Comparison of ENCODE assay signal across 8 cellular contexts in the genomic region with DNA sequence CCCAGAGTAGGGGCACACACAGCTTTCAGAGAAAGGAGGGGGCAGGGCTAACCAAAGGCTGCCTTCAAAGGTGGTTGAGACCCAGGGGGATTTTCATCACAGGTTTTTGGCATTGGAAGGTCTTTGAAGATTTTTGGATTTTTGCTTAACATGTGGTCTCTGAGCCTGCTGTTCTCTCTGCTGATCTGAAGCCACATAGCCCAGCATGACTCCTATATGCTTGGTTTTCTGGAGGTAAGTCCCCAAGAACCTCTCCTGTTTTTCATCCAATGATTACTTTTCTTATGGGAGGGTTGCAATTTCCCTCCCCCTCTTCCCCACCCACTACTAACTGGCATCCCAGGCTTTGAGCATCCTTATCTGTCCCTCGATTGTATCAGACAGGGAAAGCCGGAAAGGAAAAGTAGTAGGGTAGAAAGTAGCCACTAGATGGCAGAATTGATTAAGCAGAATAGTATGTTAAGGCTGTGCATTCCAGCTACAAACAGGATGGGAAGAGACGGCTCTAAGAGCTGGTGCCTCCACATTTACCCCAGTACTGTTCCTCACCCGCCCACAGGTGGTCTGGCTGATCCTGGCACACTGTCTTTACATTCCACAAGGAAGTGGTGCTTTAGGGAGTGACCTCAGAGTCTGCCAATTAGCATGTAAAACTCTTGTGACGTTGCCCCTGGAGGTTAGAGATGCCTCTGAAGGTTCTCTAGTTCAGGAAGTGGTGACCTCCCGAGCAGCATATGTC.
A peak's percentile ranks its signal among the peaks of the same experiment; 100 is the strongest.
DNase-seq lines count a peak whose midpoint lies in the region; ATAC-seq and TF ChIP-seq lines count a peak whose summit lies in the region.

No MANE protein-coding gene starts in this region.

- H3K4me3 ChIP-seq in fibroblast of villous mesenchyme (ENCODE audit: low read depth, low read length), result no peak overlapping the region

- no peak overlapping the region for H3K27ac Mint-ChIP-seq in WTC11

- TF ChIP-seq CTCF in WTC11 (IDR thresholded peaks at IDR 0.05), result peak; percentile 46; the same call in 1 of the 2 replicates
- peak; percentile 74 for TF ChIP-seq CTCF in fibroblast of villous mesenchyme (IDR thresholded peaks at IDR 0.05; ENCODE audit: insufficient read depth, low read depth, low read length)

- CTCF ChIA-PET in WTC11 (lab: Charles Lee), result interaction anchor here (0.5 to 3.2 kb wide), 24 partner anchors 8 to 1345 kb away, joined by 3 to 31 read pairs (median 4); no protein-coding TSS in a partner anchor

- no peaks in the 10 kb centered on the region for H3K36me3 Mint-ChIP-seq in WTC11

- DNase-seq in DMS 273 treated with DMSO at 0.1 percent for 48 hours (lab: John Stamatoyannopoulos, UW) (peak; percentile 47), NCI-H2029 (lab: John Stamatoyannopoulos, UW) (peak; percentile 41), WTC11 (ENCODE audit: low spot score) (peak; percentile 46), fibroblast of villous mesenchyme (ENCODE audit: low read depth) (peak; percentile 67), non-pigmented ciliary epithelial cell (ENCODE audit: low read depth) (peak; percentile 24), activated gamma-delta T cell (lab: John Stamatoyannopoulos, UW) (no peak)

- H3K9me3 Mint-ChIP-seq in WTC11, result no peaks in the 10 kb centered on the region

- ATAC-seq in GM19035 (IDR thresholded peaks at IDR 0.05; ENCODE audit: unreplicated experiment) (peak; percentile 88), HG03103 (IDR thresholded peaks at IDR 0.05; ENCODE audit: low read depth, unreplicated experiment) (peak; percentile 87), WTC11 (peak; percentile 99)

- peaks cover 12% of the 10 kb centered on the region for H3K4me1 Mint-ChIP-seq in WTC11

- POLR2A ChIA-PET in WTC11 (lab: Charles Lee), result interaction anchor here (0.6 kb wide), 1 partner anchor 245 kb away, joined by 3 read pairs; no protein-coding TSS in a partner anchor

- H3K27me3 Mint-ChIP-seq in WTC11 (ENCODE audit: low read depth), result no peaks in the 10 kb centered on the region

- H3K4me3 Mint-ChIP-seq in WTC11, result no peak overlapping the region

TF ChIP-seq in WTC11, 78 proteins besides CTCF, POLR2A, EP300 and RAD21:
- TF ChIP-seq GRHL2 (CRISPR knock-in tag; IDR thresholded peaks at IDR 0.05; ENCODE audit: insufficient replicate concordance, severe bottlenecking) (no peak), ZMAT4 (CRISPR knock-in tag; IDR thresholded peaks at IDR 0.05) (no peak), ZNF138 (CRISPR knock-in tag; conservative IDR thresholded peaks at IDR 0.05) (no peak), ZNF423 (CRISPR knock-in tag; IDR thresholded peaks at IDR 0.05) (no peak), E2F1 (CRISPR knock-in tag; IDR thresholded peaks at IDR 0.05) (no peak), USF2 (CRISPR knock-in tag; IDR thresholded peaks at IDR 0.05) (no peak)
- TF ChIP-seq, protein P1, sequence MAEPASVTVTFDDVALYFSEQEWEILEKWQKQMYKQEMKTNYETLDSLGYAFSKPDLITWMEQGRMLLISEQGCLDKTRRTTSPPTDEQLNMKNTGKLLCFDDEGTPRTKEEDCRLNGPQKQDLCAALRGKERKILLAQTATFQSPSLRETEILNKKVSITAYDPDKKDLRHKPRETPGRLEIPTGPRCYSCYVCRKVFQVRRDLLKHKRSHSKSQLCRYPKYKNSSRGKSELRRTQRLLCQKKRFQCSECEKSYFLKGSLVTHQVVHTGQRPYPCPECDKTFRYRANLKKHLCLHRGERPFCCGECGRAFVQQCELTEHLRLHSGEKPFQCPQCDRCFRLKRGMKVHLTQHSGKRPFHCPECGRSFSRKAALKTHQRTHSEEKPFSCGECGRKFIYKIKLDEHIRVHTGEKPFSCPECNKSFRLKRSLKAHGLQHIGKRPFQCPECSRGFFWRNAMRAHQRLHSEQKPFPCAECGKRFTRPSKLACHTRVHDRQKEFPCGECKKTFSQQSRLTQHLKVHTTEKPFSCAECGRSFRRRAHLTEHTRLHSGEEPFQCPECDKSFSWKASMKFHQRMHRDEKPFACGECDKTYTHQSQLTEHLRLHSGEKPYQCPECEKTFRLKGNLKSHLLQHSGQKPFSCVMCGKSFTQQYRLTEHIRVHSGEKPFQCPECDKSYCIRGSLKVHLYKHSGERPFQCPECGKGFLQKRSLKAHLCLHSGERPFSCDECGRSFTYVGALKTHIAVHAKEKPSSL (CRISPR knock-in tag; conservative IDR thresholded peaks at IDR 0.05), result no peak
- TF ChIP-seq, protein P2, sequence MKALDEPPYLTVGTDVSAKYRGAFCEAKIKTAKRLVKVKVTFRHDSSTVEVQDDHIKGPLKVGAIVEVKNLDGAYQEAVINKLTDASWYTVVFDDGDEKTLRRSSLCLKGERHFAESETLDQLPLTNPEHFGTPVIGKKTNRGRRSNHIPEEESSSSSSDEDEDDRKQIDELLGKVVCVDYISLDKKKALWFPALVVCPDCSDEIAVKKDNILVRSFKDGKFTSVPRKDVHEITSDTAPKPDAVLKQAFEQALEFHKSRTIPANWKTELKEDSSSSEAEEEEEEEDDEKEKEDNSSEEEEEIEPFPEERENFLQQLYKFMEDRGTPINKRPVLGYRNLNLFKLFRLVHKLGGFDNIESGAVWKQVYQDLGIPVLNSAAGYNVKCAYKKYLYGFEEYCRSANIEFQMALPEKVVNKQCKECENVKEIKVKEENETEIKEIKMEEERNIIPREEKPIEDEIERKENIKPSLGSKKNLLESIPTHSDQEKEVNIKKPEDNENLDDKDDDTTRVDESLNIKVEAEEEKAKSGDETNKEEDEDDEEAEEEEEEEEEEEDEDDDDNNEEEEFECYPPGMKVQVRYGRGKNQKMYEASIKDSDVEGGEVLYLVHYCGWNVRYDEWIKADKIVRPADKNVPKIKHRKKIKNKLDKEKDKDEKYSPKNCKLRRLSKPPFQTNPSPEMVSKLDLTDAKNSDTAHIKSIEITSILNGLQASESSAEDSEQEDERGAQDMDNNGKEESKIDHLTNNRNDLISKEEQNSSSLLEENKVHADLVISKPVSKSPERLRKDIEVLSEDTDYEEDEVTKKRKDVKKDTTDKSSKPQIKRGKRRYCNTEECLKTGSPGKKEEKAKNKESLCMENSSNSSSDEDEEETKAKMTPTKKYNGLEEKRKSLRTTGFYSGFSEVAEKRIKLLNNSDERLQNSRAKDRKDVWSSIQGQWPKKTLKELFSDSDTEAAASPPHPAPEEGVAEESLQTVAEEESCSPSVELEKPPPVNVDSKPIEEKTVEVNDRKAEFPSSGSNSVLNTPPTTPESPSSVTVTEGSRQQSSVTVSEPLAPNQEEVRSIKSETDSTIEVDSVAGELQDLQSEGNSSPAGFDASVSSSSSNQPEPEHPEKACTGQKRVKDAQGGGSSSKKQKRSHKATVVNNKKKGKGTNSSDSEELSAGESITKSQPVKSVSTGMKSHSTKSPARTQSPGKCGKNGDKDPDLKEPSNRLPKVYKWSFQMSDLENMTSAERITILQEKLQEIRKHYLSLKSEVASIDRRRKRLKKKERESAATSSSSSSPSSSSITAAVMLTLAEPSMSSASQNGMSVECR (CRISPR knock-in tag; IDR thresholded peaks at IDR 0.05; ENCODE audit: borderline replicate concordance), result no peak
